27 cellular contexts compared by ENCODE assay signal in genomic region chr19:16127776-16128371, GRCh38. TPM values are rescaled to one million over a fixed set of nuclear protein-coding genes. Genes with fewer than 3 reads are reported as not detected.
"Had no signal": no experiment of that assay in that cellular context is flagged by ENCODE, and none has a peak within 500 bp of the region (broad histone marks: within the 10 kb centered on the region; RNA-seq: fewer than 3 reads in every experiment).

No MANE protein-coding gene starts in this region.

- ATAC-seq: T-cell had no signal

- DNase-seq: activated CD4-positive, alpha-beta memory T cell treated with anti-CD3 and anti-CD28 coated beads for 36 hours; activated CD4-positive, alpha-beta T cell treated with anti-CD3 and anti-CD28 coated beads, Interleukin-2, amount 10 ng/mL, durations not matched to agents 7 days and 5 days; activated CD4-positive, CD25-positive, alpha-beta regulatory T cell; activated CD8-positive, alpha-beta memory T cell treated with anti-CD3 and anti-CD28 coated beads for 24 hours; activated naive CD4-positive, alpha-beta T cell treated with anti-CD3 and anti-CD28 coated beads, Interleukin-2, amount 50 U/mL, for 16 hours; activated naive CD8-positive, alpha-beta T cell treated with anti-CD3 and anti-CD28 coated beads, Interleukin-2, amount 10 ng/mL, durations not matched to agents 7 days and 5 days; adrenal gland; anterior cingulate cortex; cerebellar nuclear complex; Karpas-422; MM.1S; NCI-H1105; NCI-H1436; NCI-H1694 treated with DMSO at 0.1 percent for 48 hours; NCI-H2081; NCI-H510A treated with DMSO at 0.1 percent for 48 hours; NCI-H69; NK-92 treated with Interleukin-12 subunit alpha and Interleukin-12 subunit beta, amount 100 ng/mL, for 24 hours; OCI-M1; Peyer's patch; SHP77; T-cell; T-helper 2 cell; T1000 had no signal

- H3K27me3 ChIP-seq: adrenal gland, Peyer's patch had no signal

- H3K9me3 ChIP-seq: adrenal gland, Peyer's patch had no signal

- H3K4me1 ChIP-seq: adrenal gland had no signal

- H3K27ac ChIP-seq: adrenal gland, Peyer's patch, VCaP had no signal

- H3K4me3 ChIP-seq: adrenal gland, Peyer's patch had no signal

RNA-seq across cellular contexts. Expression of gene HSH2D, which starts 15.6 kb away (rescaled TPM):
- total RNA-seq: SK-MEL-5 had no signal

RNA-seq across cellular contexts. Expression of gene CIB3, which starts 45.5 kb away (rescaled TPM):
- total RNA-seq: activated CD4-positive, alpha-beta memory T cell treated with anti-CD3 and anti-CD28 coated beads for 36 hours; activated CD4-positive, alpha-beta T cell treated with anti-CD3 and anti-CD28 coated beads, Interleukin-2, amount 10 ng/mL, durations not matched to agents 7 days and 5 days; activated naive CD8-positive, alpha-beta T cell treated with anti-CD3 and anti-CD28 coated beads, Interleukin-2, amount 10 ng/mL, durations not matched to agents 7 days and 5 days; adrenal gland; cardiac septum; Peyer's patch; SK-MEL-5; T-cell had no signal
- polyA plus RNA-seq: adrenal gland had no signal
